8 cellular contexts compared by ENCODE assay signal in the genomic region with DNA sequence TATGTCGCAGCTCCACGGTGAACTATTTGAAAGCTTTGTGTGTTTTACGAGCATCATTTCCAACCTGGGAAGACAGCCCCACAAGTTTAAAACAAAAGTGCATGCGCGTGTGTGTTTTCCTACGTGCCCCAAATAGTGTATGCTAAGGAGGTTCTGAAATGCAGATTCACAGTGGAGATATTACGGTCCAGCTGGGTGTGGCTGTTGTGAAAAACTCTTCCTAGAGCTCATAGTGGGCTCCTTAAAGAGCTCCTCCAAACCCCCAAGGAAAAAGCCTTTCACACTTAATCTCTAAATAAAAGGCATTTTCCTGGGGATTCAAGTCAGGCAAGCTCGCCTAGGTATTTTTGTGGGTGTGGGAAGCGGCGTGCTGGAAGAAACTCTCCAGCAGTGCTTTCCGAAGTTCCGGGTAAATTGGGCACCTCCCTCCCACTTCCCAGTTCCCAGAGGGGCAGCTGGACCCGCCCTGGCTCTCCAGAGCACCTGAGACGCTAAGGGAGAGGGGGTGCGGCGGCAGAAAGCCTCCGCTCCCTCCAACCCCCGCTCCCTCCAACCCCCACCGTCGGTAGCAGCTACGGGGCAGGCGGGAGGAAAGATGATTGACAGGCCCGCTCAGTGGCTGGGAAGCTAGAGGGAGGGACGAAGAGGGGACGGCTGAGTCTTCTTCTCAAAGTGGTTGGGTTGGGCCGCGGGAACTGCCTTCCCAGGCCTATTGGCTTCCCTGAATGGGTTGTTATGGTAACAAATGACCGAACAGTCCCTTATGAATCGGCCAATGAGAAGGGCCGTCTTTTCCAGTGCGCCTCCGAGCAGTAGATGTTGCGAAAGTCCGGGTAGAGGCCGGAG. TPM values are rescaled to one million over a fixed set of nuclear protein-coding genes. Genes with fewer than 3 reads are reported as not detected.
DNase-seq lines count a peak whose midpoint lies in the region; ATAC-seq, FAIRE-seq and TF ChIP-seq lines count a peak whose summit lies in the region.

No MANE protein-coding gene starts in this region.

- peak overlapping the region; percentile 90 for H3K9ac ChIP-seq in SU-DHL-6 (ENCODE audit: low read length)

- ATAC-seq in HG02763 (IDR thresholded peaks at IDR 0.05; ENCODE audit: unreplicated experiment): peak; percentile 93
- ATAC-seq in left cardiac atrium: peak; percentile 95 to 97

- H3K4me3 ChIP-seq in SU-DHL-6 (ENCODE audit: insufficient read depth, low read length, poor library complexity, severe bottlenecking): peak overlapping the region; percentile 90

- DNase-seq in GM12891 (ENCODE audit: insufficient read length, low spot score) (peak; percentile 80), NCI-H1417 (lab: John Stamatoyannopoulos, UW) (peak; percentile 98 to 100 (median 99)), amygdala (lab: John Stamatoyannopoulos, UW) (peak; percentile 69 to 100 (median 99)), left cardiac atrium (peak; percentile 99), pons (ENCODE audit: low spot score) (peak; percentile 100), GM20000 (ENCODE audit: low spot score) (no peak)

- H3K9me2 ChIP-seq in SU-DHL-6 (replicated peaks; ENCODE audit: insufficient read depth, low read length): no peaks in the 10 kb centered on the region

- peaks cover 44% of the 10 kb centered on the region for H3K79me2 ChIP-seq in SU-DHL-6 (ENCODE audit: insufficient read depth, low read length)

- H3K36me3 ChIP-seq in SU-DHL-6 (ENCODE audit: low read length): peaks cover 27% of the 10 kb centered on the region

- H2AFZ ChIP-seq in SU-DHL-6 (ENCODE audit: low read depth, low read length, severe bottlenecking): peak overlapping the region; percentile 96

- H3K4me2 ChIP-seq in SU-DHL-6 (ENCODE audit: low read depth, low read length, poor library complexity, severe bottlenecking): peak overlapping the region; percentile 99

- peaks cover 17% of the 10 kb centered on the region; the same call in 1 of the 2 replicates for H3F3A ChIP-seq in SU-DHL-6 (ENCODE audit: insufficient read depth)

- H3K27ac ChIP-seq in SU-DHL-6 (ENCODE audit: low read depth, low read length): peak overlapping the region; percentile 66

- no peaks in the 10 kb centered on the region for H3K27me3 ChIP-seq in SU-DHL-6 (ENCODE audit: low read length)

- no peak for TF ChIP-seq POLR2A in GM12891 (IDR thresholded peaks at IDR 0.05; ENCODE audit: low read depth, low read length)

- H4K20me1 ChIP-seq in SU-DHL-6 (ENCODE audit: low read depth, low read length): peaks cover 30% of the 10 kb centered on the region

- TF ChIP-seq CTCF in SU-DHL-6 (IDR thresholded peaks at IDR 0.05; ENCODE audit: insufficient read depth, low read length, poor library complexity, severe bottlenecking) (no peak), GM20000 (IDR thresholded peaks at IDR 0.05; ENCODE audit: extremely low read depth, missing control alignments) (no peak)

- FAIRE-seq in GM12891 (lab: Jason Lieb, UNC): peak; percentile 98

- intact Hi-C loops in left cardiac atrium (cut with DNase I): loop anchor here in 1 of 2 donors (5.0 to 10.0 kb wide), 3 partner anchors 36 to 172 kb away; a partner anchor contains a TSS

- H3K9me3 ChIP-seq in SU-DHL-6 (ENCODE audit: insufficient read depth, low read length): no peaks in the 10 kb centered on the region

TF ChIP-seq in GM12891, 5 proteins besides CTCF, POLR2A, EP300 and RAD21:
- 0 out of 2 replicates have a peak, but pooled peaks have one; percentile 8 for TF ChIP-seq POU2F2 (IDR thresholded peaks at IDR 0.05; ENCODE audit: low read depth, low read length)
- TF ChIP-seq POLR2AphosphoS5 (IDR thresholded peaks at IDR 0.05; ENCODE audit: low read depth, low read length): no peak
- no peak for TF ChIP-seq TAF1 (IDR thresholded peaks at IDR 0.05; ENCODE audit: low read depth, low read length)
- no peak for TF ChIP-seq PAX5 (IDR thresholded peaks at IDR 0.05; ENCODE audit: insufficient read depth, low read length, severe bottlenecking)

RNA-seq across cellular contexts. Expression of a gene that starts 0.6 kb away (rescaled TPM):
- polyA plus RNA-seq in GM12891 (2012; ENCODE audit: low read depth, missing spikeins): 43.3 TPM
- total RNA-seq in left cardiac atrium: 10 to 100 TPM; 30.9 to 36.1 TPM

RNA-seq across cellular contexts. Expression of a gene that starts 37.1 kb away (rescaled TPM):
- 2.5 TPM for polyA plus RNA-seq in GM12891 (2012; ENCODE audit: low read depth, missing spikeins)
- total RNA-seq in left cardiac atrium: 1 to 10 TPM; 5.0 to 7.0 TPM
